Comparison of ENCODE assay signal across 9 cellular contexts in the genomic region with DNA sequence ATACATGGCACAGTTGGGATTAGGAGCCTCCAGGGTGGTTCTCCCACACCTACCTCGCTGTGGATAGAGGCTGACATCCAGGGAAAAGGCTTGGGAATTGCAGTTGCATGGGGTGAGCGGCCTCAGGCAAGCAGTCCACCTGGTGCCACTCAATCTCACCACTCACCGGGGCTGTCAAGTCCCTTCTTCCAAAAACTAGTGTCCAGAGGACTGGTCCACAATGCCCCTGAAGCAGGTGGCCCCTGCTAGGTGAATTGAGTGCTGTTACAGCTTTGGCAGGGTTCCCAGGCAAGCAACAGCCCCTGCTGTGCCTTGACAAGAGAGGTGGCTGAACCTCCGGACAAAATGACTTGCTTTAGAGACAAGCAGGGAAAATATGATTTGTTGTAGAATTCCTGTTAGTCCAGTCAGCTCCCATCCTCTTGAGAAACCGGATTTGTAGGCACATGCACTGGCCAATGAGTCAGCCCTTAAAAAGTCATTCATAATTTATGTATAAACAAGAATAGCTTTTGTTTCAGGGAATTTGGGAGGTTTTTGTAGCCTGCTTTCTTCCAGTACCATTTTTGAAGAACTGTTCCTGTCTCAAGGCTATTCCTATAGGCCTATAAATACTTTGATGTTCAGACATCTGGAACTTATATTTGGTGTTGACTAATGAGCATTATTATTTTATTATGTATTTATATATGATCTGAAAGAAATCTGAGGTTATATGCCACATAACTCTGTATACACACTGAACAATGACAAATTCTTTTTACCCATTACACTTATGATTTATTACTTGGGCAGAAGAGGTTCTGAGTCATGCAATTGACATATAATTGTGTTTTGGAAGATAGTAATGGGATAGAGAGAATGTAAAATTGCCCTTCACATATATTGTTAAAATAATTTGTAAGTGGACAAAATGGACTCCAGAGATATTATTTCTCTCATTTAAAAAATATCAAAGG.
DNase-seq lines count a peak whose midpoint lies in the region; ATAC-seq and TF ChIP-seq lines count a peak whose summit lies in the region.
"Had no signal": no experiment of that assay in that cellular context is flagged by ENCODE, and none has a peak within 500 bp of the region (broad histone marks: within the 10 kb centered on the region; RNA-seq: fewer than 3 reads in every experiment).

No MANE protein-coding gene starts in this region.

- CTCF ChIA-PET in mammary epithelial cell (lab: Charles Lee; ENCODE audit: low non-redundant PET) (interaction anchor here (0.5 kb wide), 1 partner anchor 42 kb away, joined by 3 read pairs; no protein-coding TSS in a partner anchor), WTC11 (lab: Charles Lee) (interaction anchor here (1.3 to 1.5 kb wide), 2 partner anchors 23 to 317 kb away, joined by 3 to 4 read pairs; no protein-coding TSS in a partner anchor)

- H4K5ac ChIP-seq in mesendoderm (ENCODE audit: low read length) = no peak overlapping the region

- WGBS in mammary epithelial cell (ENCODE audit: low coverage, missing lambda C conversion rate) = 21% methylated on average over 5 of the region's 5 CpGs
- no CpG with 5 or more reads among the region's 5 CpGs for WGBS in mesendoderm (ENCODE audit: extremely low coverage, insufficient coverage, low lambda C conversion rate)

- H3K4me3 Mint-ChIP-seq in neural progenitor cell (no peak overlapping the region), WTC11 (no peak overlapping the region)

- H3F3A ChIP-seq in neural progenitor cell (ENCODE audit: low read depth) = no peaks in the 10 kb centered on the region

- no peak overlapping the region for H3K18ac ChIP-seq in mesendoderm (ENCODE audit: low read length)

- dilution Hi-C loops in mammary epithelial cell (cut with HindIII; ENCODE audit: low sequenced_read_pairs) = no loop called here

- intact Hi-C loops in mammary epithelial cell (cut with micrococcal nuclease) = loop anchor here (1.0 to 10.0 kb wide), 3 partner anchors 29 to 390 kb away; no protein-coding TSS in a partner anchor

- H3K27ac Mint-ChIP-seq in neural progenitor cell (no peak overlapping the region), WTC11 (no peak overlapping the region)

- H3K27ac ChIP-seq in mammary epithelial cell (ENCODE audit: insufficient read depth, low read depth, low read length) (peak overlapping the region; percentile 84), neural progenitor cell (no peak overlapping the region), mesendoderm (ENCODE audit: low read depth, low read length) (no peak overlapping the region)

- H3K4me1 Mint-ChIP-seq in neural progenitor cell (peaks cover 4% of the 10 kb centered on the region), WTC11 (0 out of 2 replicates have a peak, but pooled peaks cover 2% of the 10 kb centered on the region)

- peak; percentile 88 for DNase-seq in COLO829 (ENCODE audit: low spot score)
- DNase-seq in NCI-H2081 (lab: John Stamatoyannopoulos, UW) = peak; percentile 80 to 89
- DNase-seq in mammary epithelial cell = peak; percentile 91
- DNase-seq in neural progenitor cell (ENCODE audit: low spot score) = peak; percentile 11
- no peak for DNase-seq in WTC11 (ENCODE audit: low spot score)
- DNase-seq in mesendoderm = no peak
- DNase-seq: DND-41 had no signal

- H3K56ac ChIP-seq in mesendoderm (ENCODE audit: low read length) = no peak overlapping the region

- H3K27me3 ChIP-seq in mammary epithelial cell (ENCODE audit: insufficient read depth, low read length) (no peaks in the 10 kb centered on the region), neural progenitor cell (no peaks in the 10 kb centered on the region), mesendoderm (ENCODE audit: insufficient read depth, low read length, poor library complexity) (no peaks in the 10 kb centered on the region)

- no peak overlapping the region for H4K8ac ChIP-seq in mesendoderm (ENCODE audit: low read depth, low read length)

- H3K4me1 ChIP-seq in mammary epithelial cell (ENCODE audit: insufficient read depth, low read length) = peaks cover 37% of the 10 kb centered on the region
- no peaks in the 10 kb centered on the region for H3K4me1 ChIP-seq in neural progenitor cell
- H3K4me1 ChIP-seq in mesendoderm (ENCODE audit: control insufficient read depth, low read depth, low read length) = no peaks in the 10 kb centered on the region

- H3K27me3 Mint-ChIP-seq in neural progenitor cell (ENCODE audit: insufficient read depth, low read depth) = peaks cover 6% of the 10 kb centered on the region
- H3K27me3 Mint-ChIP-seq in WTC11 (ENCODE audit: low read depth) = no peaks in the 10 kb centered on the region

- no peak overlapping the region for H2BK5ac ChIP-seq in mesendoderm (ENCODE audit: low read length)

- H3K36me3 Mint-ChIP-seq in neural progenitor cell (no peaks in the 10 kb centered on the region), WTC11 (no peaks in the 10 kb centered on the region)

- H2BK15ac ChIP-seq in mesendoderm (replicated peaks; ENCODE audit: low read depth) = no peak overlapping the region

- no peaks in the 10 kb centered on the region for H3K9me3 ChIP-seq in mammary epithelial cell (replicated peaks; ENCODE audit: insufficient read depth, low read length)
- no peaks in the 10 kb centered on the region for H3K9me3 ChIP-seq in neural progenitor cell (ENCODE audit: low read depth)

- H2AK5ac ChIP-seq in mesendoderm (ENCODE audit: low read length) = no peak overlapping the region

- no peak overlapping the region for H3K4ac ChIP-seq in mesendoderm (ENCODE audit: low read depth, low read length)

- in situ Hi-C loops in mammary epithelial cell (cut with MboI; ENCODE audit: low sequenced_read_pairs in 2 of 2) = no loop called here

- H3K79me1 ChIP-seq in mesendoderm (ENCODE audit: low read length) = no peaks in the 10 kb centered on the region

- H3K79me2 ChIP-seq in mammary epithelial cell (ENCODE audit: insufficient read depth, low read length) (no peaks in the 10 kb centered on the region), neural progenitor cell (ENCODE audit: low read depth) (no peaks in the 10 kb centered on the region), mesendoderm (ENCODE audit: control insufficient read depth, insufficient read depth, low read length) (no peaks in the 10 kb centered on the region)

- H2AFZ ChIP-seq in mammary epithelial cell (ENCODE audit: low read depth, low read length) (peak overlapping the region; percentile 61), neural progenitor cell (replicated peaks) (no peak overlapping the region)

- no peaks in the 10 kb centered on the region for H4K20me1 ChIP-seq in mammary epithelial cell (ENCODE audit: insufficient read depth, low read length)
- H4K20me1 ChIP-seq in neural progenitor cell (ENCODE audit: low read depth) = no peaks in the 10 kb centered on the region

- TF ChIP-seq CTCF in mammary epithelial cell (conservative IDR thresholded peaks at IDR 0.05 in 1 of 2, IDR thresholded peaks at IDR 0.05 in 1 of 2; ENCODE audit: extremely low read depth in 1 of 2, insufficient read depth in 1 of 2, low read depth in 1 of 2, low read length in 2 of 2) (no peak), neural progenitor cell (IDR thresholded peaks at IDR 0.05) (no peak), WTC11 (IDR thresholded peaks at IDR 0.05) (no peak)

- peak overlapping the region; percentile 3 to 42 (median 38) for H3K4me3 ChIP-seq in mammary epithelial cell (replicated peaks in 1 of 3; ENCODE audit: insufficient read depth in 1 of 3, low read depth in 2 of 3, low read length in 3 of 3)
- H3K4me3 ChIP-seq in neural progenitor cell = no peak overlapping the region
- H3K4me3 ChIP-seq in mesendoderm (ENCODE audit: low read length) = no peak overlapping the region

- H3K4me2 ChIP-seq in mammary epithelial cell (ENCODE audit: insufficient read depth, low read depth, low read length) (peak overlapping the region; percentile 76), neural progenitor cell (no peak overlapping the region), mesendoderm (ENCODE audit: low read length) (no peak overlapping the region)

- H3K36me3 ChIP-seq in mammary epithelial cell (ENCODE audit: insufficient read depth, low read length) = no peaks in the 10 kb centered on the region
- no peaks in the 10 kb centered on the region for H3K36me3 ChIP-seq in neural progenitor cell
- H3K36me3 ChIP-seq in mesendoderm (ENCODE audit: control insufficient read depth, insufficient read depth, low read length) = no peaks in the 10 kb centered on the region

- peak overlapping the region; percentile 65 for H3K9ac ChIP-seq in mammary epithelial cell (ENCODE audit: insufficient read depth, low read length)
- H3K9ac ChIP-seq in neural progenitor cell = no peak overlapping the region
- no peak overlapping the region for H3K9ac ChIP-seq in mesendoderm (ENCODE audit: low read length)

- no peak overlapping the region for H3K23ac ChIP-seq in mesendoderm (ENCODE audit: low read length)

- H3K9me3 Mint-ChIP-seq in neural progenitor cell = no peaks in the 10 kb centered on the region
- peaks cover 7% of the 10 kb centered on the region for H3K9me3 Mint-ChIP-seq in WTC11

- no peak for ATAC-seq in GM21529 (IDR thresholded peaks at IDR 0.05; ENCODE audit: unreplicated experiment)
- no peak for ATAC-seq in WTC11
- ATAC-seq in GM21576 (IDR thresholded peaks at IDR 0.05; ENCODE audit: unreplicated experiment) = no peak

- no peak overlapping the region for H2BK120ac ChIP-seq in mesendoderm (ENCODE audit: low read depth, low read length)

- POLR2A ChIA-PET in WTC11 (lab: Charles Lee) = no interaction called here

- TSS peak; percentile 85 for BruUV-seq in mammary epithelial cell (replicated peaks; lab: Mats Ljungman, UMichigan)

TF ChIP-seq in WTC11, 78 proteins besides CTCF, POLR2A, EP300 and RAD21 (continues in another document):
- TF ChIP-seq ZBTB21 (CRISPR knock-in tag; IDR thresholded peaks at IDR 0.05; ENCODE audit: borderline replicate concordance) (no peak), EMX1 (CRISPR knock-in tag; IDR thresholded peaks at IDR 0.05) (no peak), FOXJ3 (CRISPR knock-in tag; IDR thresholded peaks at IDR 0.05; ENCODE audit: borderline replicate concordance) (no peak)
- TF ChIP-seq, protein P1, sequence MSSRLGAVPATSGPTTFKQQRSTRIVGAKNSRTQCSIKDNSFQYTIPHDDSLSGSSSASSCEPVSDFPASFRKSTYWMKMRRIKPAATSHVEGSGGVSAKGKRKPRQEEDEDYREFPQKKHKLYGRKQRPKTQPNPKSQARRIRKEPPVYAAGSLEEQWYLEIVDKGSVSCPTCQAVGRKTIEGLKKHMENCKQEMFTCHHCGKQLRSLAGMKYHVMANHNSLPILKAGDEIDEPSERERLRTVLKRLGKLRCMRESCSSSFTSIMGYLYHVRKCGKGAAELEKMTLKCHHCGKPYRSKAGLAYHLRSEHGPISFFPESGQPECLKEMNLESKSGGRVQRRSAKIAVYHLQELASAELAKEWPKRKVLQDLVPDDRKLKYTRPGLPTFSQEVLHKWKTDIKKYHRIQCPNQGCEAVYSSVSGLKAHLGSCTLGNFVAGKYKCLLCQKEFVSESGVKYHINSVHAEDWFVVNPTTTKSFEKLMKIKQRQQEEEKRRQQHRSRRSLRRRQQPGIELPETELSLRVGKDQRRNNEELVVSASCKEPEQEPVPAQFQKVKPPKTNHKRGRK (CRISPR knock-in tag; IDR thresholded peaks at IDR 0.05; ENCODE audit: borderline replicate concordance) = no peak

Comparison
In these comparisons a context has a peak if more than half of its experiments do, and no peak if none do; other contexts are left out.
1. DNase-seq: peak in COLO829 (single experiment), NCI-H2081 (2 of 2), mammary epithelial cell (single experiment) and neural progenitor cell (single experiment); none in WTC11 (single experiment) and mesendoderm (single experiment).
2. H3K4me3 ChIP-seq: peak in mammary epithelial cell (3 of 3); none in neural progenitor cell (single experiment) and mesendoderm (single experiment).